Comparison of ENCODE assay signal across 8 cellular contexts in the genomic region with DNA sequence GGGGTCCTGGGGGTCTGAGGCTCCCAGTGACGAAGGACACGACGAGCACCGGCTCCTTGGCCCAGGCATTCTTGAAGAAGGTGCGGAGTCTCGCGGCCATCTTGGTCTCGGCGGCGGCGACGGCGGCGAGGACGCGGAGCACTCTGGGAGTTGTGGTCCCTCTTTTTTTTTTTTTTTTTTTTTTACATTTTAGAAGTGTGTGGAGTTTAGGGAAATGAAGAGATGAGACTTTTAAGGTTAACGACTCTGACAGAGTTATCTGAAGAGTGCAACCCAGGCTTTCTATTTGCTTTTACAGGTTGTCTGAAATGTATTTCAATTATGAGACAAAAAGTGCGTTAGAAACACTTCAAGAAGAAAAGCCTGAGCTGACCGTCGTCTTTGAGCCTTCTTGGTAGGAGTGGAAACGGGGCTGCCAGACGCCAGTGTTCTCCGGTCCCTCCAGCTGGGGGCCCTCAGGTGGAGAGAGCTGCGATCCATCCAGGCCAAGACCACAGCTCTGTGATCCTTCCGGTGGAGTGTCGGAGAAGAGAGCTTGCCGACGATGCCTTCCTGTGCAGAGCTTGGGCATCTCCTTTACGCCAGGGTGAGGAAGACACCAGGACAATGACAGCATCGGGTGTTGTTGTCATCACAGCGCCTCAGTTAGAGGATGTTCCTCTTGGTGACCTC. TPM values are rescaled to one million over a fixed set of nuclear protein-coding genes. Genes with fewer than 3 reads are reported as not detected.
DNase-seq lines count a peak whose midpoint lies in the region; ATAC-seq and TF ChIP-seq lines count a peak whose summit lies in the region.

No MANE protein-coding gene starts in this region.

- H3K4me3 ChIP-seq in right cardiac atrium (ENCODE audit: low read length), result peak overlapping the region; percentile 59
- peak overlapping the region; percentile 61 for H3K4me3 ChIP-seq in parathyroid adenoma (ENCODE audit: low read depth, low read length)

- DNase-seq in GM03348 (ENCODE audit: low spot score) (peak; percentile 78), NCI-H2171 treated with DMSO at 0.1 percent for 48 hours (lab: John Stamatoyannopoulos, UW) (peak; percentile 63), amygdala (lab: John Stamatoyannopoulos, UW) (peak in 38 of 56 donors; percentile 5 to 67 (median 32)), right cardiac atrium (peak; percentile 67 to 90 (median 86)), NOMO-1 treated with dmso at 0.1 percent for 144 hours (lab: John Stamatoyannopoulos, UW; ENCODE audit: unreplicated experiment) (no peak), GOT3 (lab: John Stamatoyannopoulos, UW) (no peak)

- ATAC-seq in right cardiac atrium (peak; percentile 93), HG03025 (IDR thresholded peaks at IDR 0.05; ENCODE audit: low FRiP score, unreplicated experiment) (no peak)

- peak overlapping the region; percentile 81 for H3K4me2 ChIP-seq in parathyroid adenoma (ENCODE audit: low read length)

- H3K27me3 ChIP-seq in right cardiac atrium (ENCODE audit: control insufficient read depth, insufficient read depth) (no peaks in the 10 kb centered on the region), parathyroid adenoma (ENCODE audit: control insufficient read depth, insufficient read depth, low read length) (no peaks in the 10 kb centered on the region)

- H3K9me3 ChIP-seq in right cardiac atrium (ENCODE audit: control insufficient read depth, low read length), result no peaks in the 10 kb centered on the region
- no peaks in the 10 kb centered on the region for H3K9me3 ChIP-seq in parathyroid adenoma (ENCODE audit: control insufficient read depth, low read length)

- H3K36me3 ChIP-seq in parathyroid adenoma (ENCODE audit: control insufficient read depth, insufficient read depth, low read length), result no peaks in the 10 kb centered on the region

- 8% methylated on average over 31 of the region's 31 CpGs for WGBS in right cardiac atrium

- no peaks in the 10 kb centered on the region for H3K79me2 ChIP-seq in parathyroid adenoma

- intact Hi-C loops in right cardiac atrium (cut with DNase I), result no loop called here

- TF ChIP-seq CTCF in parathyroid adenoma (IDR thresholded peaks at IDR 0.05), result no peak

- H3K9ac ChIP-seq in parathyroid adenoma, result no peak overlapping the region

- H3K4me1 ChIP-seq in right cardiac atrium (ENCODE audit: control insufficient read depth, insufficient read depth, low read length) (no peaks in the 10 kb centered on the region), parathyroid adenoma (no peaks in the 10 kb centered on the region)

- H3K27ac ChIP-seq in right cardiac atrium (ENCODE audit: low read length), result peak overlapping the region; percentile 37
- H3K27ac ChIP-seq in parathyroid adenoma, result no peak overlapping the region

- H2AFZ ChIP-seq in parathyroid adenoma, result peak overlapping the region; percentile 74

RNA-seq across cellular contexts. Expression of a gene that starts 9.7 kb away (rescaled TPM):
- total RNA-seq in right cardiac atrium, result not detected
- not detected for polyA plus RNA-seq in right cardiac atrium

RNA-seq across cellular contexts. Expression of a gene that starts 32.3 kb away (rescaled TPM):
- 1 to 10 TPM in 2 of 4 donors, under 1 TPM in 2; 0.63 to 1.1 (median 1.00) TPM for total RNA-seq in right cardiac atrium
- 0.50 TPM for polyA plus RNA-seq in right cardiac atrium

Comparison
In these comparisons a context has a peak if more than half of its experiments do, and no peak if none do; other contexts are left out.
1. DNase-seq: peak in GM03348 (single experiment), NCI-H2171 treated with DMSO at 0.1 percent for 48 hours (single experiment), amygdala (38 of 56) and right cardiac atrium (3 of 3); none in NOMO-1 treated with dmso at 0.1 percent for 144 hours (single experiment) and GOT3 (single experiment).